1 cellular context compared by ENCODE assay signal in genomic region chr1:185974367-185974766, GRCh38.
TF ChIP-seq lines count a peak whose summit lies in the region.

No MANE protein-coding gene starts in this region.

TF ChIP-seq in IMR-90, 13 proteins besides CTCF, POLR2A, EP300 and RAD21:
- TF ChIP-seq CEBPB (IDR thresholded peaks at IDR 0.05; ENCODE audit: low read depth, low read length) (no peak), RFX5 (IDR thresholded peaks at IDR 0.05; ENCODE audit: low read depth, low read length) (no peak), FOS (IDR thresholded peaks at IDR 0.05; ENCODE audit: low read depth, low read length) (no peak)
